Comparison of ENCODE assay signal across 8 cellular contexts in genomic region chr11:44596541-44597276, GRCh38. TPM values are rescaled to one million over a fixed set of nuclear protein-coding genes. Genes with fewer than 3 reads are reported as not detected.
DNase-seq lines count a peak whose midpoint lies in the region; ATAC-seq and TF ChIP-seq lines count a peak whose summit lies in the region.

No MANE protein-coding gene starts in this region.

- CTCF ChIA-PET in activated CD4-positive, alpha-beta T cell treated with anti-CD3 and anti-CD28 coated beads for 36 hours (lab: Charles Lee) = interaction anchor here (0.5 to 1.3 kb wide), 8 partner anchors 14 to 286 kb away, joined by 3 to 7 read pairs (median 3); partner anchors contain the start of gene CD82

- H3K36me3 Mint-ChIP-seq in activated CD4-positive, alpha-beta T cell treated with anti-CD3 and anti-CD28 coated beads for 36 hours (ENCODE audit: low read depth) = peaks cover 48% of the 10 kb centered on the region

- H3K9me3 Mint-ChIP-seq in activated CD4-positive, alpha-beta T cell treated with anti-CD3 and anti-CD28 coated beads for 36 hours (ENCODE audit: low read depth) = no peaks in the 10 kb centered on the region

- H3K27me3 ChIP-seq in esophagus muscularis mucosa = no peaks in the 10 kb centered on the region

- H3K9me3 ChIP-seq in esophagus muscularis mucosa = no peaks in the 10 kb centered on the region

- no peak for TF ChIP-seq POLR2A in esophagus muscularis mucosa (IDR thresholded peaks at IDR 0.05; ENCODE audit: low read depth)

- DNase-seq in GM13977 (ENCODE audit: low spot score) = peak; percentile 70
- DNase-seq in activated CD4-positive, alpha-beta T cell treated with anti-CD3 and anti-CD28 coated beads for 36 hours = peak; percentile 88
- DNase-seq in esophagus muscularis mucosa (ENCODE audit: extremely low spot score) = no peak
- peak; percentile 47 to 58 for DNase-seq in stimulated activated CD4-positive, alpha-beta T cell treated with anti-CD3 and anti-CD28 coated beads, Interleukin-4, amount 100 ng/mL, for 48 hours (ENCODE audit: low read depth in 2 of 2)
- DNase-seq in DMS 273 (lab: John Stamatoyannopoulos, UW; ENCODE audit: unreplicated experiment) = no peak
- no peak for DNase-seq in NK-92 (lab: John Stamatoyannopoulos, UW; ENCODE audit: unreplicated experiment)

- peaks cover 43 to 83% (median 73%) of the 10 kb centered on the region in 4 donors for H3K4me1 ChIP-seq in esophagus muscularis mucosa

- POLR2A ChIA-PET in activated CD4-positive, alpha-beta T cell treated with anti-CD3 and anti-CD28 coated beads for 36 hours (lab: Charles Lee) = interaction anchor here (1.1 to 1.3 kb wide), 2 partner anchors 13 to 32 kb away, joined by 3 read pairs; partner anchors contain the start of gene CD82

- no peak for TF ChIP-seq EP300 in esophagus muscularis mucosa (IDR thresholded peaks at IDR 0.05)

- intact Hi-C loops in activated CD4-positive, alpha-beta T cell treated with anti-CD3 and anti-CD28 coated beads for 36 hours (cut with DNase I, micrococcal nuclease) = loop anchor here (1.0 to 2.0 kb wide), 3 partner anchors 21 to 32 kb away; partner anchors contain the start of gene CD82 (in 1 of the 2)
- intact Hi-C loops in esophagus muscularis mucosa (cut with DNase I) = no loop called here

- no peaks in the 10 kb centered on the region for H3K27me3 Mint-ChIP-seq in activated CD4-positive, alpha-beta T cell treated with anti-CD3 and anti-CD28 coated beads for 36 hours

- no peak overlapping the region for H3K4me3 ChIP-seq in esophagus muscularis mucosa

- in situ Hi-C loops in GM13977 (cut with MboI; ENCODE audit: low pct_unique_long_range_greater_than_20kb, low sequenced_read_pairs, unreplicated experiment) = no loop called here

- H3K36me3 ChIP-seq in esophagus muscularis mucosa = peaks cover 0 to 12% (median 5%) of the 10 kb centered on the region in 4 donors

- TF ChIP-seq CTCF in GM13977 (IDR thresholded peaks at IDR 0.05; ENCODE audit: extremely low read depth, insufficient read depth, missing control alignments) = no peak
- no peak for TF ChIP-seq CTCF in esophagus muscularis mucosa (IDR thresholded peaks at IDR 0.05)

- peak overlapping the region; percentile 79 for H3K27ac Mint-ChIP-seq in activated CD4-positive, alpha-beta T cell treated with anti-CD3 and anti-CD28 coated beads for 36 hours

- peak overlapping the region; percentile 49 for H3K4me3 Mint-ChIP-seq in activated CD4-positive, alpha-beta T cell treated with anti-CD3 and anti-CD28 coated beads for 36 hours

- WGBS in esophagus muscularis mucosa = 82% methylated on average over 10 of the region's 12 CpGs

- ATAC-seq in HG02970 (IDR thresholded peaks at IDR 0.05; ENCODE audit: low FRiP score, unreplicated experiment) = peak; percentile 37
- peak; percentile 76 for ATAC-seq in activated CD4-positive, alpha-beta T cell treated with anti-CD3 and anti-CD28 coated beads for 36 hours
- no peak for ATAC-seq in GM19452 (IDR thresholded peaks at IDR 0.05; ENCODE audit: unreplicated experiment)

- peak overlapping the region; percentile 50 to 73 (median 70) for H3K27ac ChIP-seq in esophagus muscularis mucosa (replicated peaks in 1 of 4)

- H3K4me1 Mint-ChIP-seq in activated CD4-positive, alpha-beta T cell treated with anti-CD3 and anti-CD28 coated beads for 36 hours = peaks cover 84% of the 10 kb centered on the region

RNA-seq across cellular contexts. Expression of gene CD82, which starts 31.2 kb away (rescaled TPM):
- total RNA-seq in activated CD4-positive, alpha-beta T cell treated with anti-CD3 and anti-CD28 coated beads for 36 hours = 100 to 1,000 TPM; 239 to 272 TPM
- 10 to 100 TPM; 11.0 to 20.6 (median 16.3) TPM for total RNA-seq in esophagus muscularis mucosa

Comparison
In these comparisons a context has a peak if more than half of its experiments do, and no peak if none do; other contexts are left out.
1. DNase-seq: peak in GM13977 (single experiment), activated CD4-positive, alpha-beta T cell treated with anti-CD3 and anti-CD28 coated beads for 36 hours (single experiment) and stimulated activated CD4-positive, alpha-beta T cell treated with anti-CD3 and anti-CD28 coated beads, Interleukin-4, amount 100 ng/mL, for 48 hours (2 of 2); none in esophagus muscularis mucosa (single experiment), DMS 273 (single experiment) and NK-92 (single experiment).
2. RNA of gene CD82, which starts 31.2 kb away (total RNA-seq): 239 to 272 TPM in activated CD4-positive, alpha-beta T cell treated with anti-CD3 and anti-CD28 coated beads for 36 hours; 11.0 to 20.6 TPM in esophagus muscularis mucosa; every median in the first group is over 10 times any median in the second.